ENCODE assay signal across 21 cellular contexts in genomic region chr14:73252491-73253322, GRCh38.
"Had no signal": no experiment of that assay in that cellular context is flagged by ENCODE, and none has a peak within 500 bp of the region (broad histone marks: within the 10 kb centered on the region; RNA-seq: fewer than 3 reads in every experiment).

No MANE protein-coding gene starts in this region.

- H3K4me3 Mint-ChIP-seq: naive B cell; nephron; stimulated activated effector memory CD8-positive, alpha-beta T cell treated with anti-CD3 and anti-CD28 coated beads, Interleukin-12 subunit alpha, Interleukin-12 subunit beta, amount 100 ng/mL, for 72 hours; type B pancreatic cell had no signal

- ATAC-seq: heart left ventricle; left lobe of liver; stimulated activated effector memory CD8-positive, alpha-beta T cell treated with anti-CD3 and anti-CD28 coated beads, Interleukin-12 subunit alpha, Interleukin-12 subunit beta, amount 100 ng/mL, for 72 hours; stimulated activated naive CD8-positive, alpha-beta T cell treated with anti-CD3 and anti-CD28 coated beads, Interleukin-15, Interleukin-2, amounts not matched to agents 100 U/mL and 50 U/mL, for 24 hours had no signal

- H3K27ac ChIP-seq: dorsolateral prefrontal cortex, heart left ventricle, suprapubic skin, thyroid gland, uterus had no signal

- H3K9me3 Mint-ChIP-seq: nephron; stimulated activated effector memory CD8-positive, alpha-beta T cell treated with anti-CD3 and anti-CD28 coated beads, Interleukin-12 subunit alpha, Interleukin-12 subunit beta, amount 100 ng/mL, for 72 hours; type B pancreatic cell had no signal

- H3K27me3 ChIP-seq: dorsolateral prefrontal cortex, heart left ventricle, suprapubic skin, thyroid gland, uterus had no signal

- FAIRE-seq: small intestine had no signal

- H3K4me3 ChIP-seq: dorsolateral prefrontal cortex, heart left ventricle, lung, suprapubic skin, thyroid gland, uterus had no signal

- H3K36me3 Mint-ChIP-seq: naive B cell, type B pancreatic cell had no signal

- DNase-seq: cortex of kidney; effector CD8-positive, alpha-beta T cell; foreskin melanocyte; heart left ventricle; hippocampal formation; mesenchymal stem cell; midbrain; naive B cell; small intestine; stimulated activated CD4-positive, alpha-beta T cell treated with anti-CD3 and anti-CD28 coated beads, Interleukin-4, amount 100 ng/mL, for 1 hour; stimulated activated CD8-positive, alpha-beta memory T cell treated with anti-CD3 and anti-CD28 coated beads, Interleukin-4, amount 100 ng/mL, for 48 hours; stimulated activated naive CD8-positive, alpha-beta T cell treated with anti-CD3 and anti-CD28 coated beads, Interleukin-15, Interleukin-2, amounts not matched to agents 100 U/mL and 50 U/mL, for 24 hours; thyroid gland; uterus had no signal

- H3K9me3 ChIP-seq: heart left ventricle, suprapubic skin, thyroid gland, uterus had no signal

- H3K36me3 ChIP-seq: heart left ventricle, uterus had no signal

- H3K4me1 ChIP-seq: heart left ventricle, suprapubic skin, thyroid gland, uterus had no signal

- H3K4me1 Mint-ChIP-seq: nephron had no signal

- H3K27ac Mint-ChIP-seq: naive B cell; nephron; stimulated activated effector memory CD8-positive, alpha-beta T cell treated with anti-CD3 and anti-CD28 coated beads, Interleukin-12 subunit alpha, Interleukin-12 subunit beta, amount 100 ng/mL, for 72 hours; type B pancreatic cell had no signal
